Comparison of ENCODE assay signal across 22 cellular contexts in genomic region chr11:131591051-131591461, GRCh38.
DNase-seq lines count a peak whose midpoint lies in the region; ATAC-seq and TF ChIP-seq lines count a peak whose summit lies in the region.
"Had no signal": no experiment of that assay in that cellular context is flagged by ENCODE, and none has a peak within 500 bp of the region (broad histone marks: within the 10 kb centered on the region; RNA-seq: fewer than 3 reads in every experiment).

No MANE protein-coding gene starts in this region.

- no peak overlapping the region for H3K18ac ChIP-seq in mesendoderm (ENCODE audit: low read length)

- peak; percentile 33 for ATAC-seq in stimulated activated naive CD8-positive, alpha-beta T cell treated with anti-CD3 and anti-CD28 coated beads, Interleukin-15, amount 100 ng/mL, for 72 hours
- ATAC-seq in stimulated activated naive CD8-positive, alpha-beta T cell treated with anti-CD3 and anti-CD28 coated beads, Interleukin-15, Interleukin-2, amounts not matched to agents 100 U/mL and 50 U/mL, for 24 hours = no peak
- ATAC-seq in lower lobe of right lung (no peak), GM19452 (IDR thresholded peaks at IDR 0.05; ENCODE audit: unreplicated experiment) (no peak)
- ATAC-seq: heart left ventricle, SK-N-SH treated with all-trans-retinoic acid at 6 μM for 48 hours had no signal

- peaks cover 17% of the 10 kb centered on the region for H3K27me3 Mint-ChIP-seq in stimulated activated naive CD8-positive, alpha-beta T cell treated with anti-CD3 and anti-CD28 coated beads, Interleukin-15, amount 100 ng/mL, for 72 hours
- H3K27me3 Mint-ChIP-seq: activated CD4-positive, alpha-beta memory T cell treated with anti-CD3 and anti-CD28 coated beads for 36 hours had no signal

- H2BK15ac ChIP-seq in mesendoderm (replicated peaks; ENCODE audit: low read depth) = no peak overlapping the region

- H3K79me1 ChIP-seq in mesendoderm (ENCODE audit: low read length) = no peaks in the 10 kb centered on the region

- no peak overlapping the region for H3K9ac ChIP-seq in mesendoderm (ENCODE audit: low read length)

- no peak overlapping the region for H2BK5ac ChIP-seq in mesendoderm (ENCODE audit: low read length)

- no peaks in the 10 kb centered on the region for H3K27me3 ChIP-seq in dorsolateral prefrontal cortex
- H3K27me3 ChIP-seq in mesendoderm (ENCODE audit: insufficient read depth, low read length, poor library complexity) = no peaks in the 10 kb centered on the region
- peaks cover 12% of the 10 kb centered on the region for H3K27me3 ChIP-seq in lower lobe of right lung (ENCODE audit: low read depth)
- H3K27me3 ChIP-seq: brain microvascular endothelial cell, upper lobe of left lung had no signal

- peaks cover 0 to 6% of the 10 kb centered on the region in 2 donors for H3K9me3 Mint-ChIP-seq in stimulated activated naive CD8-positive, alpha-beta T cell treated with anti-CD3 and anti-CD28 coated beads, Interleukin-15, amount 100 ng/mL, for 72 hours

- TF ChIP-seq CTCF in dorsolateral prefrontal cortex (IDR thresholded peaks at IDR 0.05 in 54 of 56, conservative IDR thresholded peaks at IDR 0.05 in 2 of 56; ENCODE audit: low read depth in 1 of 56, partially characterized antibody in 56 of 56) (no peak), lower lobe of right lung (IDR thresholded peaks at IDR 0.05) (no peak)

- H3K4me3 Mint-ChIP-seq in stimulated activated naive CD8-positive, alpha-beta T cell treated with anti-CD3 and anti-CD28 coated beads, Interleukin-15, amount 100 ng/mL, for 72 hours = no peak overlapping the region
- H3K4me3 Mint-ChIP-seq: activated CD4-positive, alpha-beta memory T cell treated with anti-CD3 and anti-CD28 coated beads for 36 hours; stimulated activated naive CD8-positive, alpha-beta T cell treated with anti-CD3 and anti-CD28 coated beads, Interleukin-15, Interleukin-2, amounts not matched to agents 100 ng/mL and 50 ng/mL, for 24 hours had no signal

- H3K4me3 ChIP-seq in dorsolateral prefrontal cortex = no peak overlapping the region
- no peak overlapping the region for H3K4me3 ChIP-seq in mesendoderm (ENCODE audit: low read length)
- no peak overlapping the region for H3K4me3 ChIP-seq in lower lobe of right lung
- H3K4me3 ChIP-seq: coronary artery, heart left ventricle, spleen, upper lobe of left lung had no signal

- no peak overlapping the region for H3K4ac ChIP-seq in mesendoderm (ENCODE audit: low read depth, low read length)

- H4K8ac ChIP-seq in mesendoderm (ENCODE audit: low read depth, low read length) = no peak overlapping the region

- peaks cover 12% of the 10 kb centered on the region for H3K4me1 ChIP-seq in mesendoderm (ENCODE audit: control insufficient read depth, low read depth, low read length)
- H3K4me1 ChIP-seq in lower lobe of right lung = no peaks in the 10 kb centered on the region
- H3K4me1 ChIP-seq: heart left ventricle, spleen, upper lobe of left lung had no signal

- H3K4me1 Mint-ChIP-seq in stimulated activated naive CD8-positive, alpha-beta T cell treated with anti-CD3 and anti-CD28 coated beads, Interleukin-15, amount 100 ng/mL, for 72 hours = no peaks in the 10 kb centered on the region

- H3K27ac Mint-ChIP-seq in stimulated activated naive CD8-positive, alpha-beta T cell treated with anti-CD3 and anti-CD28 coated beads, Interleukin-15, amount 100 ng/mL, for 72 hours = no peak overlapping the region
- H3K27ac Mint-ChIP-seq: activated CD4-positive, alpha-beta memory T cell treated with anti-CD3 and anti-CD28 coated beads for 36 hours; stimulated activated naive CD8-positive, alpha-beta T cell treated with anti-CD3 and anti-CD28 coated beads, Interleukin-15, Interleukin-2, amounts not matched to agents 100 ng/mL and 50 ng/mL, for 24 hours had no signal

- H2AK5ac ChIP-seq in mesendoderm (ENCODE audit: low read length) = no peak overlapping the region

- H3K23ac ChIP-seq in mesendoderm (ENCODE audit: low read length) = no peak overlapping the region

- H3K79me2 ChIP-seq in mesendoderm (ENCODE audit: control insufficient read depth, insufficient read depth, low read length) = no peaks in the 10 kb centered on the region

- H3K56ac ChIP-seq in mesendoderm (ENCODE audit: low read length) = peak overlapping the region; percentile 17

- H3K4me2 ChIP-seq in mesendoderm (ENCODE audit: low read length) = no peak overlapping the region

- H2BK120ac ChIP-seq in mesendoderm (ENCODE audit: low read depth, low read length) = no peak overlapping the region

- H4K5ac ChIP-seq in mesendoderm (ENCODE audit: low read length) = no peak overlapping the region

- H3K27ac ChIP-seq in dorsolateral prefrontal cortex = peak overlapping the region in 58 of 59 donors; percentile 62 to 100 (median 93)
- no peak overlapping the region for H3K27ac ChIP-seq in mesendoderm (ENCODE audit: low read depth, low read length)
- H3K27ac ChIP-seq in lower lobe of right lung = no peak overlapping the region
- H3K27ac ChIP-seq: brain microvascular endothelial cell, coronary artery, heart left ventricle, spleen, upper lobe of left lung had no signal

- no CpG with 5 or more reads among the region's 7 CpGs for WGBS in mesendoderm (ENCODE audit: extremely low coverage, insufficient coverage, low lambda C conversion rate)

- no peak for DNase-seq in stimulated activated naive CD8-positive, alpha-beta T cell treated with anti-CD3 and anti-CD28 coated beads, Interleukin-15, amount 100 ng/mL, for 72 hours
- no peak for DNase-seq in stimulated activated naive CD8-positive, alpha-beta T cell treated with anti-CD3 and anti-CD28 coated beads, Interleukin-15, Interleukin-2, amounts not matched to agents 100 U/mL and 50 U/mL, for 24 hours
- DNase-seq in dorsolateral prefrontal cortex (no peak), mesendoderm (peak; percentile 73), lower lobe of right lung (no peak), foreskin melanocyte (no peak), COLO829 (ENCODE audit: low spot score) (no peak)
- DNase-seq: activated CD4-positive, alpha-beta memory T cell treated with anti-CD3 and anti-CD28 coated beads for 36 hours; activated effector memory CD4-positive, alpha-beta T cell treated with anti-CD3 and anti-CD28 coated beads, Interleukin-2, amount 50 U/mL, for 16 hours; brain microvascular endothelial cell; HCEC 1CT; heart left ventricle; MM.1S; NCI-H1694; occipital lobe; spleen; stimulated activated CD4-positive, alpha-beta T cell treated with anti-CD3 and anti-CD28 coated beads, Interleukin-4, amount 100 ng/mL, for 24 hours; upper lobe of left lung had no signal

- H3K36me3 ChIP-seq in mesendoderm (ENCODE audit: control insufficient read depth, insufficient read depth, low read length) = no peaks in the 10 kb centered on the region
- no peaks in the 10 kb centered on the region for H3K36me3 ChIP-seq in lower lobe of right lung
- H3K36me3 ChIP-seq: brain microvascular endothelial cell, heart left ventricle, spleen, upper lobe of left lung had no signal

- intact Hi-C loops in dorsolateral prefrontal cortex (cut with DNase I) = no loop called here
- intact Hi-C loops in lower lobe of right lung (cut with DNase I) = no loop called here

- H3K9me3 ChIP-seq in lower lobe of right lung = no peaks in the 10 kb centered on the region

Comparison
In these comparisons a context has a peak if more than half of its experiments do, and no peak if none do; other contexts are left out.
1. H3K27ac ChIP-seq: peak in dorsolateral prefrontal cortex (58 of 59); none in mesendoderm (single experiment) and lower lobe of right lung (single experiment).